20 cellular contexts compared by ENCODE assay signal in the genomic region with DNA sequence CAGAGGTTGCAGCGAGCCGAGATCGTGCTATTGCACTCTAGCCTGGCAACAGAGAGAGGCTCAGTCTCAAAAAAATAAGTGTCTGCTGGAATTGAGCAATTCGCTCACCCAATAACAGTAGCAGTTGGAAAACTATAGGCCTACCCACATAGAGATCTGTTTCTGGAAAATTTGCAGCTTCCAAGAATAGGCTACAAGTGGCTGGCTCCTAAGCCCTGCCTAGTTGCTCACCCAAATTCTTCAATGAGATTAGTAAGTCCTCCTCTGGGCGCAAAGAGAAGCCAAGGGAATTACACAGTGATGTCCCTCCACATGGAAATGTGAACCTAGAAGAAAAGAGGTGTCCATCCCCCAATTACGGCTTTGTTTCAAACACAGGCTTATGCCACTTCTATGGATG. TPM values are rescaled to one million over a fixed set of nuclear protein-coding genes. Genes with fewer than 3 reads are reported as not detected.
A peak's percentile ranks its signal among the peaks of the same experiment; 100 is the strongest.
DNase-seq lines count a peak whose midpoint lies in the region; ATAC-seq, FAIRE-seq and TF ChIP-seq lines count a peak whose summit lies in the region.
"Had no signal": no experiment of that assay in that cellular context is flagged by ENCODE, and none has a peak within 500 bp of the region (broad histone marks: within the 10 kb centered on the region; RNA-seq: fewer than 3 reads in every experiment).

No MANE protein-coding gene starts in this region.

- no peak for TF ChIP-seq POLR2A in H1 (IDR thresholded peaks at IDR 0.05; ENCODE audit: control extremely low read depth in 1 of 2, low read depth in 2 of 2, low read length in 2 of 2)

- H4K20me1 ChIP-seq in H1 (replicated peaks in 1 of 2; ENCODE audit: control insufficient read depth in 1 of 2, insufficient read depth in 2 of 2, low read length in 2 of 2) = peaks cover 14% of the 10 kb centered on the region in 2 experiments

- H3K27ac ChIP-seq in H1 (ENCODE audit: low read depth, low read length) = 0 out of 2 replicates have a peak overlapping the region, but pooled peaks have one; percentile 32
- H3K27ac ChIP-seq: 22Rv1; BLaER1 treated with 17β-estradiol and CSF1 and Interleukin-3, amounts not matched to agents 10 nM and 100 nM; GM23248 had no signal

- H2BK12ac ChIP-seq in H1 (ENCODE audit: low read depth, low read length) = no peak overlapping the region

- H3K4me2 ChIP-seq in H1 (ENCODE audit: insufficient read depth in 1 of 2, low read depth in 2 of 2, low read length in 2 of 2) = no peak overlapping the region
- H3K4me2 ChIP-seq: BLaER1 treated with 17β-estradiol and CSF1 and Interleukin-3, amounts not matched to agents 10 nM and 100 nM had no signal

- no peak overlapping the region for H3K4ac ChIP-seq in H1 (replicated peaks; ENCODE audit: insufficient read length, low read depth, low read length)

- no peak overlapping the region for H2AFZ ChIP-seq in H1 (ENCODE audit: low read length)
- H2AFZ ChIP-seq: GM23248 had no signal

- no peak overlapping the region for H2BK120ac ChIP-seq in H1 (replicated peaks; ENCODE audit: low read depth, low read length)

- peak overlapping the region; percentile 40 for H3K23ac ChIP-seq in H1 (ENCODE audit: insufficient read length)

- peak; percentile 30 for DNase-seq in NCI-H82 (lab: John Stamatoyannopoulos, UW)
- no peak for DNase-seq in NCI-H82 treated with DMSO at 0.1 percent for 48 hours (lab: John Stamatoyannopoulos, UW; ENCODE audit: unreplicated experiment)
- peak; percentile 24 for DNase-seq in Ammon's horn (ENCODE audit: low spot score)
- DNase-seq in H1 (ENCODE audit: low read depth in 1 of 2, low spot score in 2 of 2) = no peak
- no peak for DNase-seq in activated CD4-positive, alpha-beta T cell treated with anti-CD3 and anti-CD28 coated beads, Interleukin-2, amount 50 U/mL, for 48 hours
- DNase-seq: BE2C; CD4-positive, alpha-beta T cell; DMS 273 treated with DMSO at 0.1 percent for 48 hours; DMS79; GDM1; GM23248 had no signal

- no peak overlapping the region for H2BK5ac ChIP-seq in H1 (ENCODE audit: low read depth, low read length)

- H2BK15ac ChIP-seq in H1 (ENCODE audit: low read length) = no peak overlapping the region

- peaks cover 7 to 98% of the 10 kb centered on the region in 2 experiments for H3K79me2 ChIP-seq in H1 (ENCODE audit: control insufficient read depth in 1 of 2, insufficient read depth in 2 of 2, low read length in 2 of 2)

- CTCF ChIA-PET in H1 (lab: Charles Lee; ENCODE audit: partially characterized antibody) = interaction anchor here (0.7 to 7.0 kb wide), 8 partner anchors 9 to 113 kb away, joined by 3 to 84 read pairs (median 6); no protein-coding TSS in a partner anchor

- H3K23me2 ChIP-seq in H1 (ENCODE audit: low read depth, low read length) = no peaks in the 10 kb centered on the region

- no peak overlapping the region for H3K4me3 ChIP-seq in H1 (ENCODE audit: extremely low read depth in 1 of 4, insufficient read depth in 2 of 4, low read depth in 3 of 4, low read length in 4 of 4)
- H3K4me3 ChIP-seq: BLaER1 treated with 17β-estradiol and CSF1 and Interleukin-3, amounts not matched to agents 10 nM and 100 nM; GM12878; GM23248; HAP-1 had no signal

- 89% methylated on average over 6 of the region's 6 CpGs; no CpG with 5 or more reads in 1 of the 2 experiments for WGBS in H1 (ENCODE audit: extremely low coverage in 1 of 2, insufficient coverage in 1 of 2, insufficient read length in 1 of 2, insufficient replicate concordance in 2 of 2, low coverage in 1 of 2, low lambda C conversion rate in 2 of 2, missing lambda C conversion rate in 1 of 2), 2 experiments

- no peak overlapping the region for H4K91ac ChIP-seq in H1 (replicated peaks; ENCODE audit: insufficient read length, low read length)

- H2BK20ac ChIP-seq in H1 (ENCODE audit: low read length) = no peak overlapping the region

- POLR2A ChIA-PET in H1 (lab: Charles Lee; ENCODE audit: partially characterized antibody) = interaction anchor here (0.8 to 1.6 kb wide), 2 partner anchors 8 to 42 kb away, joined by 3 read pairs; no protein-coding TSS in a partner anchor

- H3K18ac ChIP-seq in H1 (ENCODE audit: extremely low read depth, low read length) = no peak overlapping the region

- H3K79me1 ChIP-seq in H1 (ENCODE audit: low read depth, low read length) = peaks cover 13% of the 10 kb centered on the region

- no peak for FAIRE-seq in H1 (lab: Jason Lieb, UNC)
- FAIRE-seq: A204.1, D721Med, GM12878, GM19239, H54 had no signal

- no peaks in the 10 kb centered on the region for H3K9me3 ChIP-seq in H1 (ENCODE audit: insufficient read depth in 2 of 2, low read depth in 1 of 2, low read length in 1 of 2)
- H3K9me3 ChIP-seq: BE2C, HAP-1 had no signal

- no peak for TF ChIP-seq EP300 in H1 (IDR thresholded peaks at IDR 0.05; ENCODE audit: borderline replicate concordance in 1 of 2, low read depth in 2 of 2, low read length in 2 of 2)

- peaks cover 0 to 2% (median 0%) of the 10 kb centered on the region in 4 experiments; a peak in 1 of 8 replicates for H3K36me3 ChIP-seq in H1 (ENCODE audit: control insufficient read depth in 2 of 4, insufficient read depth in 4 of 4, low read length in 3 of 4)
- H3K36me3 ChIP-seq: BE2C, HAP-1 had no signal

- H3K56ac ChIP-seq in H1 (replicated peaks; ENCODE audit: insufficient read length, low read depth, low read length) = no peak overlapping the region

- H3K27me3 ChIP-seq in H1 (replicated peaks in 1 of 4; ENCODE audit: control insufficient read depth in 3 of 4, extremely low read depth in 1 of 4, insufficient read depth in 3 of 4, low read length in 3 of 4) = no peaks in the 10 kb centered on the region
- H3K27me3 ChIP-seq: BE2C; BLaER1 treated with 17β-estradiol and CSF1 and Interleukin-3, amounts not matched to agents 10 nM and 100 nM had no signal

- no peak overlapping the region for H4K5ac ChIP-seq in H1 (ENCODE audit: insufficient read length, low read depth, low read length)

- no peak for TF ChIP-seq RAD21 in H1 (IDR thresholded peaks at IDR 0.05 in 1 of 2, conservative IDR thresholded peaks at IDR 0.05 in 1 of 2; ENCODE audit: low read depth in 2 of 2, low read length in 2 of 2)

- no peak overlapping the region for H4K8ac ChIP-seq in H1 (ENCODE audit: extremely low read depth, insufficient read depth, low read length)

- no peak for TF ChIP-seq CTCF in H1 (IDR thresholded peaks at IDR 0.05; ENCODE audit: control extremely low read depth in 1 of 3, insufficient read depth in 1 of 3, low read depth in 1 of 3, low read length in 3 of 3)

- H3K4me1 ChIP-seq in H1 (replicated peaks in 1 of 4; ENCODE audit: control insufficient read depth in 3 of 4, insufficient read depth in 4 of 4, low read length in 3 of 4) = peaks cover 5 to 13% (median 6%) of the 10 kb centered on the region in 4 experiments
- H3K4me1 ChIP-seq: BE2C had no signal

- H3K9ac ChIP-seq in H1 (replicated peaks in 1 of 4; ENCODE audit: extremely low read depth in 1 of 4, low read depth in 3 of 4, low read length in 3 of 4) = no peak overlapping the region
- H3K9ac ChIP-seq: BLaER1 treated with 17β-estradiol and CSF1 and Interleukin-3, amounts not matched to agents 10 nM and 100 nM; GM23248 had no signal

- no peak overlapping the region for H2AK5ac ChIP-seq in H1 (ENCODE audit: low read depth, low read length)

- H3K14ac ChIP-seq in H1 (ENCODE audit: insufficient read length) = no peak overlapping the region

- ATAC-seq in HG03565 (IDR thresholded peaks at IDR 0.05; ENCODE audit: unreplicated experiment) = no peak
- ATAC-seq: GM12878 had no signal

TF ChIP-seq in H1, 55 proteins besides CTCF, POLR2A, EP300 and RAD21:
- TF ChIP-seq TAF1 (IDR thresholded peaks at IDR 0.05; ENCODE audit: low read depth, low read length) = no peak
- no peak for TF ChIP-seq FOSL1 (IDR thresholded peaks at IDR 0.05; ENCODE audit: insufficient read depth, low read depth, low read length)
- no peak for TF ChIP-seq KDM5A (IDR thresholded peaks at IDR 0.05; ENCODE audit: low read length)
- no peak for TF ChIP-seq SP4 (IDR thresholded peaks at IDR 0.05; ENCODE audit: low read length)
- no peak for TF ChIP-seq JUN (IDR thresholded peaks at IDR 0.05; ENCODE audit: low read depth, low read length)
- TF ChIP-seq BCL11A (IDR thresholded peaks at IDR 0.05; ENCODE audit: low read depth in 2 of 2, low read length in 2 of 2) = no peak
- TF ChIP-seq CHD1 (IDR thresholded peaks at IDR 0.05; ENCODE audit: low read depth, low read length) = no peak
- no peak for TF ChIP-seq CBX8 (IDR thresholded peaks at IDR 0.05; ENCODE audit: borderline replicate concordance, low read depth, low read length)
- no peak for TF ChIP-seq KDM1A (IDR thresholded peaks at IDR 0.05; ENCODE audit: borderline replicate concordance, low read length)
- TF ChIP-seq TAF7 (optimal IDR thresholded peaks at IDR 0.05; ENCODE audit: borderline replicate concordance, low read depth, low read length) = no peak
- TF ChIP-seq, protein P1, sequence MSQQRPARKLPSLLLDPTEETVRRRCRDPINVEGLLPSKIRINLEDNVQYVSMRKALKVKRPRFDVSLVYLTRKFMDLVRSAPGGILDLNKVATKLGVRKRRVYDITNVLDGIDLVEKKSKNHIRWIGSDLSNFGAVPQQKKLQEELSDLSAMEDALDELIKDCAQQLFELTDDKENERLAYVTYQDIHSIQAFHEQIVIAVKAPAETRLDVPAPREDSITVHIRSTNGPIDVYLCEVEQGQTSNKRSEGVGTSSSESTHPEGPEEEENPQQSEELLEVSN (IDR thresholded peaks at IDR 0.05) = no peak
- no peak for TF ChIP-seq RBBP5 (IDR thresholded peaks at IDR 0.05; ENCODE audit: borderline replicate concordance, low read depth, low read length)
- no peak for TF ChIP-seq SIRT6 (IDR thresholded peaks at IDR 0.05; ENCODE audit: low read length)
- no peak for TF ChIP-seq GABPA (IDR thresholded peaks at IDR 0.05; ENCODE audit: borderline replicate concordance, insufficient read depth, low read length)
- TF ChIP-seq, protein P2, sequence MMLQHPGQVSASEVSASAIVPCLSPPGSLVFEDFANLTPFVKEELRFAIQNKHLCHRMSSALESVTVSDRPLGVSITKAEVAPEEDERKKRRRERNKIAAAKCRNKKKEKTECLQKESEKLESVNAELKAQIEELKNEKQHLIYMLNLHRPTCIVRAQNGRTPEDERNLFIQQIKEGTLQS (IDR thresholded peaks at IDR 0.05; ENCODE audit: insufficient read depth, low read depth, low read length) = no peak

RNA-seq across cellular contexts. Expression of a gene that starts 42.6 kb away (rescaled TPM):
- total RNA-seq in H1 (2021; fragmentation: NEBNext Ultra II Directional; extraction: Animal tissue kit (Norgen Biotek cat#: 25700)) = 60.9 and 61.3 TPM in 2 replicates
- 40.7 and 54.9 TPM in 2 replicates for polyA plus RNA-seq in H1 (2011; rRNA removed)
- 28.7 TPM for polyA plus RNA-seq in H1 (2011; cell fraction: cytosol; rRNA removed)
- polyA plus RNA-seq in H1 (2011; cell fraction: nucleus; rRNA removed) = 42.8 TPM
- polyA plus RNA-seq in H1 (2012, experiment 1 of 2) = 24.9 to 32.3 TPM (median 29.1 TPM) in 4 replicates
- polyA plus RNA-seq in H1 (2012, experiment 2 of 2) = 3.4 TPM
- polyA plus RNA-seq in H1 (2013, experiment 1 of 2) = 21.2 TPM
- polyA plus RNA-seq in H1 (2013, experiment 2 of 2) = 20.7 TPM
- 155 and 161 TPM in 2 replicates for polyA minus RNA-seq in H1 (2011; rRNA and poly(A)+ RNA removed)
- polyA minus RNA-seq in H1 (2011; cell fraction: cytosol; rRNA and poly(A)+ RNA removed) = 40.3 TPM
- polyA minus RNA-seq in H1 (2011; cell fraction: nucleus; rRNA and poly(A)+ RNA removed) = 57.0 TPM

Comparison
In these comparisons a context has a peak if more than half of its experiments do, and no peak if none do; other contexts are left out.
1. DNase-seq: peak in NCI-H82 (single experiment) and Ammon's horn (single experiment); none in NCI-H82 treated with DMSO at 0.1 percent for 48 hours (single experiment), H1 (0 of 2) and activated CD4-positive, alpha-beta T cell treated with anti-CD3 and anti-CD28 coated beads, Interleukin-2, amount 50 U/mL, for 48 hours (0 of 2).